ENCODE assay signal across 9 cellular contexts in genomic region chr17:28724500-28725165, GRCh38. TPM values are rescaled to one million over a fixed set of nuclear protein-coding genes. Genes with fewer than 3 reads are reported as not detected.
DNase-seq lines count a peak whose midpoint lies in the region; ATAC-seq and TF ChIP-seq lines count a peak whose summit lies in the region.
"Had no signal": no experiment of that assay in that cellular context is flagged by ENCODE, and none has a peak within 500 bp of the region (broad histone marks: within the 10 kb centered on the region; RNA-seq: fewer than 3 reads in every experiment).

No MANE protein-coding gene starts in this region.

- H3K9me3 ChIP-seq in right atrium auricular region (no peaks in the 10 kb centered on the region), WERI-Rb-1 (ENCODE audit: severe bottlenecking) (no peaks in the 10 kb centered on the region), transverse colon (no peaks in the 10 kb centered on the region)

- H3K4me1 ChIP-seq in right atrium auricular region, result peaks cover 0 to 53% of the 10 kb centered on the region in 2 donors
- peaks cover 32 to 74% (median 64%) of the 10 kb centered on the region in 4 donors for H3K4me1 ChIP-seq in transverse colon

- in situ Hi-C loops in transverse colon (cut with MboI; ENCODE audit: low pct_ligation_motif_present in 1 of 4, low pct_unique_long_range_greater_than_20kb in 1 of 4, low sequenced_read_pairs in 3 of 4), result no loop called here

- intact Hi-C loops in Right ventricle myocardium superior (cut with DNase I) (loop anchor here (5.0 to 10.0 kb wide), 2 partner anchors 228 to 380 kb away; partner anchors contain the start of gene PHF12), transverse colon (cut with DNase I; ENCODE audit: low total_unique reads) (loop anchor here (10.0 kb wide), 2 partner anchors 230 to 390 kb away; partner anchors contain the start of gene PHF12)

- 59 to 61% methylated on average over 9 to 10 of the region's 10 CpGs for WGBS in transverse colon (ENCODE audit: low coverage in 1 of 2), 2 donors

- H3K36me3 ChIP-seq in right atrium auricular region (peaks cover 40% of the 10 kb centered on the region), WERI-Rb-1 (peaks cover 61% of the 10 kb centered on the region), transverse colon (peaks cover 0 to 25% (median 9%) of the 10 kb centered on the region in 4 donors)

- no peak for TF ChIP-seq EP300 in transverse colon (IDR thresholded peaks at IDR 0.05; ENCODE audit: low read depth)

- H3K27ac ChIP-seq in right atrium auricular region (no peak overlapping the region), WERI-Rb-1 (peak overlapping the region; percentile 94), transverse colon (peak overlapping the region; percentile 97 to 98 (median 97))

- TF ChIP-seq POLR2A in transverse colon (IDR thresholded peaks at IDR 0.05), result no peak

- TF ChIP-seq CTCF in right atrium auricular region (IDR thresholded peaks at IDR 0.05) (no peak), WERI-Rb-1 (IDR thresholded peaks at IDR 0.05; ENCODE audit: low read depth, low read length) (no peak), transverse colon (IDR thresholded peaks at IDR 0.05) (no peak)

- DNase-seq in Right ventricle myocardium superior, result peak; percentile 11
- no peak for DNase-seq in right atrium auricular region (ENCODE audit: low spot score)
- no peak for DNase-seq in WERI-Rb-1
- DNase-seq in germinal center (ENCODE audit: low spot score), result peak; percentile 57
- DNase-seq in transverse colon, result no peak
- DNase-seq in cortex of kidney (lab: John Stamatoyannopoulos, UW), result no peak
- no peak for DNase-seq in stimulated activated CD4-positive, alpha-beta T cell treated with anti-CD3 and anti-CD28 coated beads, Interleukin-4, amount 100 ng/mL, for 1 hour
- DNase-seq in ureter (ENCODE audit: low spot score), result no peak

- H3K4me3 ChIP-seq in right atrium auricular region (no peak overlapping the region), WERI-Rb-1 (ENCODE audit: low read depth, low read length) (peak overlapping the region; percentile 60), transverse colon (no peak overlapping the region)

- H3K27me3 ChIP-seq in right atrium auricular region (no peaks in the 10 kb centered on the region), WERI-Rb-1 (ENCODE audit: insufficient read depth, low read depth, severe bottlenecking) (no peaks in the 10 kb centered on the region), transverse colon (no peaks in the 10 kb centered on the region)

- ATAC-seq in Right ventricle myocardium superior (ENCODE audit: poor library complexity), result no peak
- ATAC-seq: esophagus mucosa had no signal

RNA-seq across cellular contexts. Expression of gene TLCD1, which starts 1.4 kb away (rescaled TPM):
- total RNA-seq in Right ventricle myocardium superior (1.9 TPM), right atrium auricular region (1 to 10 TPM in 1 of 2 donors, not detected in 1; 1.7 TPM), transverse colon (10 to 100 TPM in 1 of 4 donors, 1 to 10 TPM in 1, not detected in 2; 5.6 to 11.5 TPM), ureter (18.1 TPM)

RNA-seq across cellular contexts. Expression of gene NEK8, which starts 4.0 kb away (rescaled TPM):
- 0.30 TPM for total RNA-seq in Right ventricle myocardium superior
- 1 to 10 TPM; 1.0 to 1.1 TPM for total RNA-seq in right atrium auricular region
- total RNA-seq in transverse colon, result 10 to 100 TPM in 1 of 4 donors, 1 to 10 TPM in 3; 5.7 to 52.3 (median 8.3) TPM
- total RNA-seq in ureter, result 14.9 TPM

RNA-seq across cellular contexts. Expression of gene RPL23A, which starts 4.8 kb away (rescaled TPM):
- total RNA-seq in Right ventricle myocardium superior (858 TPM), right atrium auricular region (100 to 1,000 TPM; 231 to 505 TPM), transverse colon (100 to 1,000 TPM; 238 to 385 (median 342) TPM), ureter (1,937 TPM)

RNA-seq across cellular contexts. Expression of gene RAB34, which starts 7.0 kb away (rescaled TPM):
- total RNA-seq in Right ventricle myocardium superior (14.5 TPM), right atrium auricular region (100 to 1,000 TPM in 1 of 2 donors, 10 to 100 TPM in 1; 55.8 to 139 TPM), transverse colon (10 to 100 TPM; 41.1 to 60.5 (median 50.0) TPM), ureter (82.9 TPM)

RNA-seq across cellular contexts. Expression of gene PROCA1, which starts 12.9 kb away (rescaled TPM):
- total RNA-seq in Right ventricle myocardium superior, result 1.3 TPM
- total RNA-seq in right atrium auricular region, result 1 to 10 TPM in 1 of 2 donors, under 1 TPM in 1; 0.94 to 1.4 TPM
- 1 to 10 TPM in 2 of 4 donors, under 1 TPM in 1, not detected in 1; 0.96 to 2.9 (median 1.4) TPM for total RNA-seq in transverse colon
- 1.1 TPM for total RNA-seq in ureter

Comparison
In these comparisons a context has a peak if more than half of its experiments do, and no peak if none do; other contexts are left out.
1. DNase-seq: peak in Right ventricle myocardium superior (single experiment) and germinal center (single experiment); none in right atrium auricular region (single experiment), WERI-Rb-1 (single experiment), transverse colon (single experiment), cortex of kidney (single experiment), stimulated activated CD4-positive, alpha-beta T cell treated with anti-CD3 and anti-CD28 coated beads, Interleukin-4, amount 100 ng/mL, for 1 hour (single experiment) and ureter (single experiment).
2. H3K27ac ChIP-seq: peak in WERI-Rb-1 (single experiment) and transverse colon (4 of 4); none in right atrium auricular region (0 of 2).